Comparison of ENCODE assay signal across 20 cellular contexts in genomic region chr1:9207086-9207485, GRCh38. TPM values are rescaled to one million over a fixed set of nuclear protein-coding genes. Genes with fewer than 3 reads are reported as not detected.
A peak's percentile ranks its signal among the peaks of the same experiment; 100 is the strongest.
DNase-seq lines count a peak whose midpoint lies in the region; ATAC-seq and TF ChIP-seq lines count a peak whose summit lies in the region.
"Had no signal": no experiment of that assay in that cellular context is flagged by ENCODE, and none has a peak within 500 bp of the region (broad histone marks: within the 10 kb centered on the region; RNA-seq: fewer than 3 reads in every experiment).

No MANE protein-coding gene starts in this region.

- H3K36me3 ChIP-seq in Karpas-422 (ENCODE audit: insufficient read depth, low read length) (no peaks in the 10 kb centered on the region), endodermal cell (ENCODE audit: control insufficient read depth, insufficient read depth, low read length) (no peaks in the 10 kb centered on the region)
- H3K36me3 ChIP-seq: BLaER1 treated with 17β-estradiol and CSF1 and Interleukin-3, amounts not matched to agents 10 nM and 100 nM; gastrocnemius medialis; lower lobe of right lung; stomach; uterus had no signal

- WGBS in endodermal cell (ENCODE audit: insufficient coverage in 1 of 2, insufficient read length in 1 of 2), 2 experiments: 91 to 93% methylated on average over 4 to 5 of the region's 5 CpGs

- POLR2A ChIA-PET in GM10248 (lab: Yijun Ruan, JAX): no interaction called here
- POLR2A ChIA-PET in CD4-positive, alpha-beta T cell (lab: Charles Lee): no interaction called here

- no peak for ATAC-seq in CD4-positive, alpha-beta T cell (ENCODE audit: poor library complexity)
- no peak for ATAC-seq in HG03175 (IDR thresholded peaks at IDR 0.05; ENCODE audit: unreplicated experiment)
- ATAC-seq: gastrocnemius medialis; HepG2; lower lobe of right lung; naive thymus-derived CD4-positive, alpha-beta T cell had no signal

- no peaks in the 10 kb centered on the region for H3K79me2 ChIP-seq in Karpas-422 (ENCODE audit: low read length)

- DNase-seq in AG08395 (ENCODE audit: low spot score) (peak; percentile 69), GM10248 (ENCODE audit: extremely low spot score) (peak; percentile 52), MV-4-11 (lab: John Stamatoyannopoulos, UW) (peak; percentile 70), foreskin fibroblast (peak; percentile 78 to 85), Karpas-422 (no peak), endodermal cell (no peak)
- DNase-seq in CD4-positive, alpha-beta T cell: no peak
- DNase-seq: activated CD4-positive, CD25-positive, alpha-beta regulatory T cell treated with anti-CD3 and anti-CD28 coated beads, Interleukin-2, amount 50 U/mL, for 72 hours; activated naive CD8-positive, alpha-beta T cell treated with anti-CD3 and anti-CD28 coated beads, Interleukin-2, amount 10 ng/mL, durations not matched to agents 7 days and 5 days; caudate nucleus; effector memory CD4-positive, alpha-beta T cell; gastrocnemius medialis; lower lobe of right lung; naive thymus-derived CD4-positive, alpha-beta T cell; NCI-H1092 treated with DMSO at 0.1 percent for 48 hours; stomach; uterus had no signal

- H3K9me3 ChIP-seq in CD4-positive, alpha-beta T cell (ENCODE audit: control insufficient read depth, low read length): no peaks in the 10 kb centered on the region
- H3K9me3 ChIP-seq in Karpas-422 (ENCODE audit: low read length): no peaks in the 10 kb centered on the region
- H3K9me3 ChIP-seq in endodermal cell (ENCODE audit: control insufficient read depth, low read length): no peaks in the 10 kb centered on the region
- H3K9me3 ChIP-seq: BLaER1 treated with 17β-estradiol and CSF1 and Interleukin-3, amounts not matched to agents 10 nM and 100 nM; gastrocnemius medialis; lower lobe of right lung; stomach; uterus had no signal

- no peak overlapping the region for H3K4me3 Mint-ChIP-seq in CD4-positive, alpha-beta T cell
- no peak overlapping the region for H3K4me3 Mint-ChIP-seq in endodermal cell
- H3K4me3 Mint-ChIP-seq: activated naive CD8-positive, alpha-beta T cell treated with anti-CD3 and anti-CD28 coated beads, Interleukin-2, amount 10 ng/mL, durations not matched to agents 7 days and 5 days; naive thymus-derived CD4-positive, alpha-beta T cell had no signal

- H3K9ac ChIP-seq in Karpas-422 (ENCODE audit: low read length) (no peak overlapping the region), endodermal cell (ENCODE audit: extremely low read depth, low read length, poor library complexity, severe bottlenecking) (no peak overlapping the region)
- H3K9ac ChIP-seq: BLaER1 treated with 17β-estradiol and CSF1 and Interleukin-3, amounts not matched to agents 10 nM and 100 nM had no signal

- H3K27me3 ChIP-seq in CD4-positive, alpha-beta T cell (ENCODE audit: control insufficient read depth, insufficient read depth, low read length): peaks cover 38% of the 10 kb centered on the region
- H3K27me3 ChIP-seq in Karpas-422 (ENCODE audit: low read length) (no peaks in the 10 kb centered on the region), endodermal cell (ENCODE audit: control insufficient read depth, insufficient read depth, low read length, poor library complexity, severe bottlenecking) (peaks cover 23% of the 10 kb centered on the region)
- H3K27me3 ChIP-seq: uterus had no signal

- no peak overlapping the region for H3K27ac ChIP-seq in CD4-positive, alpha-beta T cell (ENCODE audit: low read depth, low read length)
- H3K27ac ChIP-seq in Karpas-422 (ENCODE audit: low read length): no peak overlapping the region
- no peak overlapping the region for H3K27ac ChIP-seq in endodermal cell (ENCODE audit: low read depth, low read length)
- H3K27ac ChIP-seq: BLaER1 treated with 17β-estradiol and CSF1 and Interleukin-3, amounts not matched to agents 10 nM and 100 nM; gastrocnemius medialis; lower lobe of right lung; stomach; uterus had no signal

- H3K27ac Mint-ChIP-seq in CD4-positive, alpha-beta T cell: no peak overlapping the region
- H3K27ac Mint-ChIP-seq in endodermal cell: no peak overlapping the region
- H3K27ac Mint-ChIP-seq: activated naive CD8-positive, alpha-beta T cell treated with anti-CD3 and anti-CD28 coated beads, Interleukin-2, amount 10 ng/mL, durations not matched to agents 7 days and 5 days; naive thymus-derived CD4-positive, alpha-beta T cell had no signal

- no peak overlapping the region for H3K4me3 ChIP-seq in foreskin fibroblast (ENCODE audit: low read depth in 1 of 2, low read length in 2 of 2)
- H3K4me3 ChIP-seq in Karpas-422 (ENCODE audit: low read length): no peak overlapping the region
- H3K4me3 ChIP-seq in endodermal cell (ENCODE audit: low read length): no peak overlapping the region
- H3K4me3 ChIP-seq: BLaER1 treated with 17β-estradiol and CSF1 and Interleukin-3, amounts not matched to agents 10 nM and 100 nM; gastrocnemius medialis; lower lobe of right lung; stomach; uterus had no signal

- no peak overlapping the region for H3K4me2 ChIP-seq in Karpas-422 (ENCODE audit: low read depth, low read length, poor library complexity, severe bottlenecking)
- H3K4me2 ChIP-seq: BLaER1 treated with 17β-estradiol and CSF1 and Interleukin-3, amounts not matched to agents 10 nM and 100 nM had no signal

- intact Hi-C loops in CD4-positive, alpha-beta T cell (cut with DNase I, micrococcal nuclease): no loop called here

- no peaks in the 10 kb centered on the region for H3K36me3 Mint-ChIP-seq in CD4-positive, alpha-beta T cell (ENCODE audit: low read depth)
- H3K36me3 Mint-ChIP-seq in endodermal cell (ENCODE audit: low read depth): no peaks in the 10 kb centered on the region
- H3K36me3 Mint-ChIP-seq: activated naive CD8-positive, alpha-beta T cell treated with anti-CD3 and anti-CD28 coated beads, Interleukin-2, amount 10 ng/mL, durations not matched to agents 7 days and 5 days had no signal

- CTCF ChIA-PET in GM10248 (lab: Yijun Ruan, JAX): interaction anchor here (1.0 kb wide), 2 partner anchors 9 to 11 kb away, joined by 3 to 7 read pairs; no protein-coding TSS in a partner anchor
- CTCF ChIA-PET in CD4-positive, alpha-beta T cell (lab: Charles Lee): interaction anchor here (1.1 kb wide), 1 partner anchor 11 kb away, joined by 4 read pairs; no protein-coding TSS in a partner anchor

- no peak overlapping the region for H2AFZ ChIP-seq in Karpas-422 (ENCODE audit: low read length)

- no peaks in the 10 kb centered on the region for H4K20me1 ChIP-seq in Karpas-422 (ENCODE audit: insufficient read depth, low read depth, low read length)

- no peaks in the 10 kb centered on the region for H3K9me3 Mint-ChIP-seq in CD4-positive, alpha-beta T cell
- no peaks in the 10 kb centered on the region for H3K9me3 Mint-ChIP-seq in endodermal cell
- H3K9me3 Mint-ChIP-seq: activated naive CD8-positive, alpha-beta T cell treated with anti-CD3 and anti-CD28 coated beads, Interleukin-2, amount 10 ng/mL, durations not matched to agents 7 days and 5 days; naive thymus-derived CD4-positive, alpha-beta T cell had no signal

- H3K4me1 ChIP-seq in Karpas-422 (ENCODE audit: low read length): peaks cover 7% of the 10 kb centered on the region
- H3K4me1 ChIP-seq in endodermal cell (ENCODE audit: control insufficient read depth, insufficient read depth, low read length): no peaks in the 10 kb centered on the region
- H3K4me1 ChIP-seq: uterus had no signal

- H3K9me2 ChIP-seq in Karpas-422 (replicated peaks; ENCODE audit: insufficient read depth, low read length): no peaks in the 10 kb centered on the region

- H3K27me3 Mint-ChIP-seq in CD4-positive, alpha-beta T cell: peaks cover 78% of the 10 kb centered on the region
- H3K27me3 Mint-ChIP-seq in endodermal cell (ENCODE audit: insufficient read depth): peaks cover 41% of the 10 kb centered on the region

- no peak for TF ChIP-seq CTCF in GM10248 (IDR thresholded peaks at IDR 0.05; ENCODE audit: control extremely low read depth, extremely low read depth, low read depth, missing control alignments)
- TF ChIP-seq CTCF in foreskin fibroblast (IDR thresholded peaks at IDR 0.05; ENCODE audit: low read depth, low read length): no peak
- no peak for TF ChIP-seq CTCF in CD4-positive, alpha-beta T cell (IDR thresholded peaks at IDR 0.05)
- no peak for TF ChIP-seq CTCF in endodermal cell (conservative IDR thresholded peaks at IDR 0.05)

- H3K4me1 Mint-ChIP-seq in CD4-positive, alpha-beta T cell (ENCODE audit: low read depth): peaks cover 16% of the 10 kb centered on the region
- H3K4me1 Mint-ChIP-seq in endodermal cell: peaks cover 6% of the 10 kb centered on the region

RNA-seq across cellular contexts. Expression of gene H6PD, which starts 27.5 kb away (rescaled TPM):
- 10 to 100 TPM; 13.6 to 13.9 TPM for total RNA-seq in CD4-positive, alpha-beta T cell
- total RNA-seq in Karpas-422 (2014; rRNA removed; shearing (Covaris generic); ENCODE audit: low replicate concordance): 21.3 and 21.6 TPM in 2 replicates
- total RNA-seq in endodermal cell: 10 to 100 TPM; 21.5 to 34.4 TPM
- 14.8 TPM for polyA plus RNA-seq in endodermal cell (2013, experiment 1 of 2)
- 14.2 TPM for polyA plus RNA-seq in endodermal cell (2013, experiment 2 of 2)

Comparison
In these comparisons a context has a peak if more than half of its experiments do, and no peak if none do; other contexts are left out.
1. DNase-seq: peak in AG08395 (single experiment), GM10248 (single experiment), MV-4-11 (single experiment) and foreskin fibroblast (2 of 2); none in CD4-positive, alpha-beta T cell (0 of 10), Karpas-422 (single experiment) and endodermal cell (single experiment).